ENCODE assay signal across 16 cellular contexts in genomic region chr3:108448593-108448992, GRCh38.
A peak's percentile ranks its signal among the peaks of the same experiment; 100 is the strongest.
DNase-seq lines count a peak whose midpoint lies in the region; ATAC-seq, FAIRE-seq and TF ChIP-seq lines count a peak whose summit lies in the region.
"Had no signal": no experiment of that assay in that cellular context is flagged by ENCODE, and none has a peak within 500 bp of the region (broad histone marks: within the 10 kb centered on the region; RNA-seq: fewer than 3 reads in every experiment).

No MANE protein-coding gene starts in this region.

- H4K20me1 ChIP-seq in PC-9 (ENCODE audit: insufficient read depth), result no peaks in the 10 kb centered on the region

- in situ Hi-C loops in KBM-7 (cut with MboI; ENCODE audit: low pct_unique_long_range_greater_than_20kb, low sequenced_read_pairs), result no loop called here

- H3K9ac ChIP-seq in kidney (ENCODE audit: low read length in 2 of 2), result no peak overlapping the region

- ATAC-seq in GM18517 (IDR thresholded peaks at IDR 0.05; ENCODE audit: unreplicated experiment) (peak; percentile 80), HG02610 (IDR thresholded peaks at IDR 0.05; ENCODE audit: unreplicated experiment) (peak; percentile 67), GM18873 (IDR thresholded peaks at IDR 0.05; ENCODE audit: low FRiP score, unreplicated experiment) (no peak)
- ATAC-seq: activated T-cell treated with anti-CD3 and anti-CD28 coated beads, Interleukin-2, amount 50 U/mL, for 4 hours had no signal

- BruUV-seq in PC-9 (replicated peaks; lab: Mats Ljungman, UMichigan), result no TSS peak

- no peak overlapping the region for H3K4me2 ChIP-seq in PC-9

- H3K27me3 ChIP-seq in PC-9 (ENCODE audit: insufficient read depth, low read depth) (no peaks in the 10 kb centered on the region), dorsolateral prefrontal cortex (no peaks in the 10 kb centered on the region)

- CTCF ChIA-PET in PC-9 (lab: Charles Lee), result no interaction called here

- peaks cover 0 to 6% of the 10 kb centered on the region in 2 donors for H3K9me3 ChIP-seq in kidney (ENCODE audit: control insufficient read depth in 1 of 2, low read length in 2 of 2)
- H3K9me3 ChIP-seq in PC-9 (ENCODE audit: insufficient read depth, low read depth), result peaks cover 14% of the 10 kb centered on the region

- no peaks in the 10 kb centered on the region for H3K4me1 ChIP-seq in kidney (ENCODE audit: control insufficient read depth in 1 of 2, insufficient read depth in 1 of 2, low read depth in 1 of 2, low read length in 2 of 2)
- no peaks in the 10 kb centered on the region for H3K4me1 ChIP-seq in PC-9 (replicated peaks; ENCODE audit: insufficient read depth)

- no peaks in the 10 kb centered on the region for H3K36me3 ChIP-seq in kidney (ENCODE audit: control insufficient read depth in 1 of 2, insufficient read depth in 2 of 2, low read length in 2 of 2)
- no peaks in the 10 kb centered on the region for H3K36me3 ChIP-seq in PC-9 (ENCODE audit: low read depth)

- peak; percentile 78 for FAIRE-seq in kidney (lab: Jason Lieb, UNC)
- FAIRE-seq: TTC549 had no signal

- intact Hi-C loops in kidney (cut with DNase I), result no loop called here
- intact Hi-C loops in PC-9 (cut with micrococcal nuclease; ENCODE audit: unreplicated experiment), result no loop called here
- intact Hi-C loops in dorsolateral prefrontal cortex (cut with DNase I), result no loop called here

- POLR2A ChIA-PET in PC-9 (lab: Charles Lee; ENCODE audit: unreplicated experiment), result no interaction called here

- H3K27ac ChIP-seq in kidney (ENCODE audit: low read depth in 2 of 2, low read length in 2 of 2), result no peak overlapping the region
- H3K27ac ChIP-seq in PC-9, result no peak overlapping the region
- H3K27ac ChIP-seq in dorsolateral prefrontal cortex, result no peak overlapping the region
- H3K27ac ChIP-seq: SK-N-MC had no signal

- no peak overlapping the region for H2AFZ ChIP-seq in PC-9

- H3K9me2 ChIP-seq in PC-9 (ENCODE audit: insufficient read depth), result no peaks in the 10 kb centered on the region

- H3K79me2 ChIP-seq in PC-9 (ENCODE audit: low read depth), result no peaks in the 10 kb centered on the region

- H3K4me3 ChIP-seq in kidney (ENCODE audit: low read length in 2 of 2) (no peak overlapping the region), PC-9 (no peak overlapping the region), dorsolateral prefrontal cortex (no peak overlapping the region)
- H3K4me3 ChIP-seq: SK-N-MC had no signal

- H3F3A ChIP-seq in PC-9 (ENCODE audit: insufficient read depth, low read depth), result no peaks in the 10 kb centered on the region

- DNase-seq in KBM-7 (peak; percentile 46), kidney (no peak), NCI-H1092 treated with DMSO at 0.1 percent for 48 hours (lab: John Stamatoyannopoulos, UW) (no peak), PC-9 (no peak), dorsolateral prefrontal cortex (no peak)
- DNase-seq: activated T-cell treated with anti-CD3 and anti-CD28 coated beads, Interleukin-2, amount 50 U/mL, for 4 hours; Calu3; effector CD4-positive, alpha-beta T cell; kidney glomerular epithelial cell; NCI-H1417; NCI-H2227 treated with DMSO at 0.1 percent for 48 hours had no signal

- TF ChIP-seq CTCF in kidney (IDR thresholded peaks at IDR 0.05; ENCODE audit: borderline replicate concordance, extremely low read depth, insufficient read depth) (no peak), PC-9 (conservative IDR thresholded peaks at IDR 0.05) (no peak), dorsolateral prefrontal cortex (IDR thresholded peaks at IDR 0.05 in 54 of 56, conservative IDR thresholded peaks at IDR 0.05 in 2 of 56; ENCODE audit: low read depth in 1 of 56, partially characterized antibody in 56 of 56) (no peak)
